Comparison of ENCODE assay signal across 16 cellular contexts in genomic region chr4:1472911-1473518, GRCh38.
"Had no signal": no experiment of that assay in that cellular context is flagged by ENCODE, and none has a peak within 500 bp of the region (broad histone marks: within the 10 kb centered on the region; RNA-seq: fewer than 3 reads in every experiment).

No MANE protein-coding gene starts in this region.

- H3K27ac ChIP-seq: brain microvascular endothelial cell, neutrophil, tibial nerve, vagina had no signal

- H3K36me3 ChIP-seq: brain microvascular endothelial cell, neutrophil, tibial nerve, vagina had no signal

- H3K4me1 Mint-ChIP-seq: activated naive CD8-positive, alpha-beta T cell treated with anti-CD3 and anti-CD28 coated beads for 36 hours; naive B cell; stimulated activated naive B cell treated with anti-CD40 and anti-IgM and Interleukin-4, amounts not matched to agents 10 μg/mL and 1 μg/mL and 100 μg/mL, for 72 hours had no signal

- H3K36me3 Mint-ChIP-seq: activated naive CD8-positive, alpha-beta T cell treated with anti-CD3 and anti-CD28 coated beads for 36 hours; stimulated activated naive B cell treated with anti-CD40 and anti-IgM and Interleukin-4, amounts not matched to agents 10 μg/mL and 1 μg/mL and 100 μg/mL, for 72 hours had no signal

- DNase-seq: activated CD4-positive, alpha-beta T cell treated with anti-CD3 and anti-CD28 coated beads, Interleukin-2, amount 50 U/mL, for 4 hours; activated CD4-positive, CD25-positive, alpha-beta regulatory T cell; activated naive CD8-positive, alpha-beta T cell treated with anti-CD3 and anti-CD28 coated beads for 36 hours; anterior cingulate cortex; brain microvascular endothelial cell; effector CD8-positive, alpha-beta T cell; foreskin fibroblast; naive B cell; stimulated activated CD4-positive, alpha-beta T cell treated with anti-CD3 and anti-CD28 coated beads, Interleukin-2, amount 100 ng/mL, for 48 hours; stimulated activated naive B cell treated with anti-CD40 and anti-IgM and Interleukin-4, amounts not matched to agents 10 μg/mL and 1 μg/mL and 100 μg/mL, for 72 hours; substantia nigra; T-helper 2 cell had no signal

- H3K4me3 Mint-ChIP-seq: activated naive CD8-positive, alpha-beta T cell treated with anti-CD3 and anti-CD28 coated beads for 36 hours; naive B cell; stimulated activated naive B cell treated with anti-CD40 and anti-IgM and Interleukin-4, amounts not matched to agents 10 μg/mL and 1 μg/mL and 100 μg/mL, for 72 hours had no signal

- ATAC-seq: stimulated activated naive B cell treated with anti-CD40 and anti-IgM and Interleukin-4, amounts not matched to agents 10 μg/mL and 1 μg/mL and 100 μg/mL, for 72 hours had no signal

- H3K4me3 ChIP-seq: tibial nerve, vagina had no signal

- H3K27ac Mint-ChIP-seq: activated naive CD8-positive, alpha-beta T cell treated with anti-CD3 and anti-CD28 coated beads for 36 hours; activated T-helper 2 cell treated with anti-CD3 and anti-CD28 coated beads, Interferon-gamma antibody, Interleukin-2, Interleukin-4, amounts not matched to agents 10 μg/mL and 5 μg/mL and 100 μg/mL, durations not matched to agents 14 hours and 24 hours and 36 hours; naive B cell; stimulated activated naive B cell treated with anti-CD40 and anti-IgM and Interleukin-4, amounts not matched to agents 10 μg/mL and 1 μg/mL and 100 μg/mL, for 72 hours had no signal

- H3K9me3 ChIP-seq: neutrophil, vagina had no signal
